ENCODE assay signal across 8 cellular contexts in the genomic region with DNA sequence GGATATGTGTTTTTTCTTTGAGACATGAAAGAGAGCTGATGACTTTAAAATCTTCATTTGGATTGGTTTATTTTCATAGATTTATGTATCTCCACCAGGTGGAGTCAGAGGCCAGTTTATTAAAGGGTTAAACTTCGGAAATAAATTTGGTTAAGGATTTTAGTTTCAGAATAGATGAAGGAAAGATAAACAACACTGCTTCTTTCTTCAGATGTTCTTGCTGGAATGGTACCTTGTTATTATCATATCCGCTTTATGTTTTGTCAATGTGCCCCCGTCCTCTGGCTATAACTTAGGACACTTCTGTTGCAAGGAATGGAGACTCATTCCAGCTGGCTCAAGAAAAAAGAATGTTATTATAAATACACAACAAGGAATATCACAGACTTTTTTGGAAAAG.
DNase-seq lines count a peak whose midpoint lies in the region; ATAC-seq and TF ChIP-seq lines count a peak whose summit lies in the region.

No MANE protein-coding gene starts in this region.

- ATAC-seq in GM21576 (IDR thresholded peaks at IDR 0.05; ENCODE audit: unreplicated experiment), result no peak

- TF ChIP-seq EP300 in neural cell (conservative IDR thresholded peaks at IDR 0.05; ENCODE audit: poor library complexity, severe bottlenecking), result no peak

- intact Hi-C loops in Calu3 (cut with micrococcal nuclease; ENCODE audit: unreplicated experiment), result loop anchor here (1.0 to 5.0 kb wide), 5 partner anchors 89 to 326 kb away; no protein-coding TSS in a partner anchor

- H3K4me1 ChIP-seq in MM.1S (ENCODE audit: low read length) (no peaks in the 10 kb centered on the region), Karpas-422 (ENCODE audit: low read length) (no peaks in the 10 kb centered on the region)

- DNase-seq in Calu3 (peak; percentile 1), MM.1S (peak; percentile 10), coronary artery (ENCODE audit: low spot score) (no peak), HPDE6-E6E7 (ENCODE audit: extremely low spot score) (no peak), activated T-cell treated with anti-CD3 and anti-CD28 coated beads for 4 hours (no peak), Karpas-422 (no peak)

- H2AFZ ChIP-seq in MM.1S (ENCODE audit: low read length) (no peak overlapping the region), neural cell (ENCODE audit: low read depth, low read length) (no peak overlapping the region), Karpas-422 (ENCODE audit: low read length) (no peak overlapping the region)

- H3K27me3 ChIP-seq in MM.1S (replicated peaks; ENCODE audit: insufficient read depth, low read length) (no peaks in the 10 kb centered on the region), neural cell (ENCODE audit: insufficient read depth, low read depth, low read length) (no peaks in the 10 kb centered on the region), Karpas-422 (ENCODE audit: low read length) (no peaks in the 10 kb centered on the region)

- H3K9me2 ChIP-seq in MM.1S (replicated peaks; ENCODE audit: insufficient read depth, low read length), result no peaks in the 10 kb centered on the region
- no peaks in the 10 kb centered on the region for H3K9me2 ChIP-seq in neural cell (ENCODE audit: insufficient read depth, low read length)
- H3K9me2 ChIP-seq in Karpas-422 (replicated peaks; ENCODE audit: insufficient read depth, low read length), result no peaks in the 10 kb centered on the region

- no peak overlapping the region for H3K27ac Mint-ChIP-seq in Calu3 (ENCODE audit: unreplicated experiment)

- H3K27me3 Mint-ChIP-seq in Calu3 (ENCODE audit: unreplicated experiment), result no peaks in the 10 kb centered on the region

- peaks cover 2% of the 10 kb centered on the region for H3K9me3 Mint-ChIP-seq in Calu3 (ENCODE audit: low read depth, unreplicated experiment)

- no peak overlapping the region for H3K9ac ChIP-seq in MM.1S (ENCODE audit: low read length)
- no peak overlapping the region for H3K9ac ChIP-seq in neural cell (ENCODE audit: low read length)
- no peak overlapping the region for H3K9ac ChIP-seq in Karpas-422 (ENCODE audit: low read length)

- H3K9me3 ChIP-seq in MM.1S (replicated peaks; ENCODE audit: insufficient read depth, low read length) (no peaks in the 10 kb centered on the region), neural cell (ENCODE audit: low read length) (no peaks in the 10 kb centered on the region), Karpas-422 (ENCODE audit: low read length) (no peaks in the 10 kb centered on the region)

- no peak overlapping the region for H3K4me3 Mint-ChIP-seq in Calu3 (ENCODE audit: low read depth, unreplicated experiment)

- CTCF ChIA-PET in Calu3 (lab: Charles Lee), result interaction anchor here (1.0 to 1.9 kb wide), 4 partner anchors 13 to 270 kb away, joined by 3 to 10 read pairs (median 4); no protein-coding TSS in a partner anchor

- H4K20me1 ChIP-seq in MM.1S (ENCODE audit: insufficient read depth, low read length) (no peaks in the 10 kb centered on the region), neural cell (ENCODE audit: insufficient read depth) (no peaks in the 10 kb centered on the region), Karpas-422 (ENCODE audit: insufficient read depth, low read depth, low read length) (no peaks in the 10 kb centered on the region)

- H3K36me3 ChIP-seq in MM.1S (replicated peaks; ENCODE audit: insufficient read depth, low read length) (no peaks in the 10 kb centered on the region), neural cell (ENCODE audit: insufficient read depth, low read length) (no peaks in the 10 kb centered on the region), Karpas-422 (ENCODE audit: insufficient read depth, low read length) (no peaks in the 10 kb centered on the region)

- H3K4me2 ChIP-seq in MM.1S (ENCODE audit: low read depth, low read length) (no peak overlapping the region), neural cell (ENCODE audit: low read length) (no peak overlapping the region), Karpas-422 (ENCODE audit: low read depth, low read length, poor library complexity, severe bottlenecking) (no peak overlapping the region)

- H3K27ac ChIP-seq in MM.1S (ENCODE audit: low read length), result no peak overlapping the region
- H3K27ac ChIP-seq in coronary artery, result no peak overlapping the region
- H3K27ac ChIP-seq in neural cell (ENCODE audit: low read length), result no peak overlapping the region
- no peak overlapping the region for H3K27ac ChIP-seq in Karpas-422 (ENCODE audit: low read length)

- peak; percentile 51 for TF ChIP-seq CTCF in Calu3 (IDR thresholded peaks at IDR 0.05; ENCODE audit: unreplicated experiment)
- peak; percentile 45 for TF ChIP-seq CTCF in MM.1S (IDR thresholded peaks at IDR 0.05; ENCODE audit: low read length)
- TF ChIP-seq CTCF in coronary artery (IDR thresholded peaks at IDR 0.05), result no peak
- peak; percentile 69 for TF ChIP-seq CTCF in neural cell (IDR thresholded peaks at IDR 0.05; ENCODE audit: poor library complexity, severe bottlenecking)

- H3F3A ChIP-seq in MM.1S (ENCODE audit: insufficient read depth, low read length) (no peaks in the 10 kb centered on the region), neural cell (ENCODE audit: insufficient read depth, low read length, poor library complexity, severe bottlenecking) (no peaks in the 10 kb centered on the region)

- no TSS peak for BruUV-seq in Calu3 (replicated peaks; lab: Mats Ljungman, UMichigan)

- no peaks in the 10 kb centered on the region for H3K36me3 Mint-ChIP-seq in Calu3 (ENCODE audit: insufficient read depth, unreplicated experiment)

- H3K4me1 Mint-ChIP-seq in Calu3 (ENCODE audit: low read depth, unreplicated experiment), result peaks cover 6% of the 10 kb centered on the region

- H3K79me2 ChIP-seq in MM.1S (ENCODE audit: low read length), result no peaks in the 10 kb centered on the region
- no peaks in the 10 kb centered on the region for H3K79me2 ChIP-seq in neural cell (replicated peaks; ENCODE audit: insufficient read depth, low read length)
- H3K79me2 ChIP-seq in Karpas-422 (ENCODE audit: low read length), result no peaks in the 10 kb centered on the region

- TF ChIP-seq RAD21 in neural cell (conservative IDR thresholded peaks at IDR 0.05), result peak; percentile 73

- H3K4me3 ChIP-seq in MM.1S (ENCODE audit: low read length) (no peak overlapping the region), coronary artery (peak overlapping the region; percentile 45), neural cell (ENCODE audit: low read length) (no peak overlapping the region), Karpas-422 (ENCODE audit: low read length) (no peak overlapping the region)

TF ChIP-seq in neural cell, 6 proteins besides CTCF, POLR2A, EP300 and RAD21:
- no peak for TF ChIP-seq TAF1 (IDR thresholded peaks at IDR 0.05; ENCODE audit: low read depth)
- TF ChIP-seq MXI1 (conservative IDR thresholded peaks at IDR 0.05; ENCODE audit: poor library complexity, severe bottlenecking), result no peak
- TF ChIP-seq SMC3 (conservative IDR thresholded peaks at IDR 0.05; ENCODE audit: poor library complexity), result peak; percentile 82
- TF ChIP-seq POLR2AphosphoS5 (IDR thresholded peaks at IDR 0.05), result no peak
- TF ChIP-seq EZH2 (IDR thresholded peaks at IDR 0.05; ENCODE audit: borderline replicate concordance, insufficient read depth, low read length, poor library complexity, severe bottlenecking), result no peak
- no peak for TF ChIP-seq REST (IDR thresholded peaks at IDR 0.05; ENCODE audit: borderline replicate concordance)

Comparison
In these comparisons a context has a peak if more than half of its experiments do, and no peak if none do; other contexts are left out.
1. DNase-seq: peak in Calu3 (single experiment) and MM.1S (single experiment); none in coronary artery (single experiment), HPDE6-E6E7 (single experiment), activated T-cell treated with anti-CD3 and anti-CD28 coated beads for 4 hours (single experiment) and Karpas-422 (single experiment).